ENCODE assay signal across 9 cellular contexts in genomic region chr5:94969174-94969573, GRCh38.
DNase-seq lines count a peak whose midpoint lies in the region; ATAC-seq and TF ChIP-seq lines count a peak whose summit lies in the region.
"Had no signal": no experiment of that assay in that cellular context is flagged by ENCODE, and none has a peak within 500 bp of the region (broad histone marks: within the 10 kb centered on the region; RNA-seq: fewer than 3 reads in every experiment).

No MANE protein-coding gene starts in this region.

- TF ChIP-seq POLR2A in erythroblast (IDR thresholded peaks at IDR 0.05; ENCODE audit: low read length) (no peak), body of pancreas (IDR thresholded peaks at IDR 0.05) (no peak)

- TF ChIP-seq CTCF in BE2C (IDR thresholded peaks at IDR 0.05; ENCODE audit: low read depth, low read length) (peak; percentile 28; the same call in 1 of the 2 replicates), body of pancreas (IDR thresholded peaks at IDR 0.05) (no peak)

- H3K9me3 ChIP-seq in BE2C (no peaks in the 10 kb centered on the region), body of pancreas (peaks cover 0 to 4% (median 0%) of the 10 kb centered on the region in 3 donors)

- ATAC-seq in GM21390 (IDR thresholded peaks at IDR 0.05; ENCODE audit: unreplicated experiment), result peak; percentile 47
- no peak for ATAC-seq in body of pancreas
- no peak for ATAC-seq in GM21717 (IDR thresholded peaks at IDR 0.05; ENCODE audit: unreplicated experiment)

- H3K27me3 ChIP-seq in BE2C (no peaks in the 10 kb centered on the region; the same call in 1 of the 2 replicates), body of pancreas (no peaks in the 10 kb centered on the region)

- H3K4me3 ChIP-seq in BE2C (ENCODE audit: low read depth, low read length), result no peak overlapping the region
- no peak overlapping the region for H3K4me3 ChIP-seq in body of pancreas

- 40 to 42% methylated on average over 3 of the region's 3 CpGs for WGBS in body of pancreas, 2 donors

- no peak for DNase-seq in BE2C
- peak; percentile 3 for DNase-seq in NCI-H2107 treated with DMSO at 0.1 percent for 48 hours (lab: John Stamatoyannopoulos, UW; ENCODE audit: unreplicated experiment)
- peak; percentile 31 to 39 for DNase-seq in erythroblast (lab: John Stamatoyannopoulos, UW)
- DNase-seq in body of pancreas, result no peak
- no peak for DNase-seq in stimulated activated CD4-positive, alpha-beta T cell treated with anti-CD3 and anti-CD28 coated beads, Interleukin-2, amount 100 ng/mL, for 48 hours
- no peak for DNase-seq in NCI-H1436 treated with DMSO at 0.1 percent for 48 hours (lab: John Stamatoyannopoulos, UW)

- no peak overlapping the region for H3K27ac ChIP-seq in body of pancreas
- H3K27ac ChIP-seq: parathyroid adenoma had no signal

- no peaks in the 10 kb centered on the region for H3K36me3 ChIP-seq in BE2C
- H3K36me3 ChIP-seq in body of pancreas (replicated peaks in 1 of 2; ENCODE audit: insufficient read depth in 1 of 2, low read depth in 2 of 2), result no peaks in the 10 kb centered on the region

- H3K4me1 ChIP-seq in BE2C (no peaks in the 10 kb centered on the region), body of pancreas (peaks cover 4% of the 10 kb centered on the region)
- H3K4me1 ChIP-seq: parathyroid adenoma had no signal

- intact Hi-C loops in body of pancreas (cut with DNase I), result no loop called here

Comparison
In these comparisons a context has a peak if more than half of its experiments do, and no peak if none do; other contexts are left out.
1. DNase-seq: peak in NCI-H2107 treated with DMSO at 0.1 percent for 48 hours (single experiment) and erythroblast (2 of 2); none in BE2C (single experiment), body of pancreas (0 of 4), stimulated activated CD4-positive, alpha-beta T cell treated with anti-CD3 and anti-CD28 coated beads, Interleukin-2, amount 100 ng/mL, for 48 hours (0 of 2) and NCI-H1436 treated with DMSO at 0.1 percent for 48 hours (single experiment).